In genomic region chrX:130060122-130061069, GRCh38 we compare ENCODE assay signal across 8 cellular contexts. TPM values are rescaled to one million over a fixed set of nuclear protein-coding genes. Genes with fewer than 3 reads are reported as not detected.
DNase-seq lines count a peak whose midpoint lies in the region; ATAC-seq and TF ChIP-seq lines count a peak whose summit lies in the region.

No MANE protein-coding gene starts in this region.

- ATAC-seq in GM19468 (IDR thresholded peaks at IDR 0.05; ENCODE audit: extremely low read depth, unreplicated experiment), result peak; percentile 61

- H3K4me3 ChIP-seq in HL-60 (replicated peaks; ENCODE audit: insufficient read depth, low read length) (peak overlapping the region; percentile 46), epithelial cell of proximal tubule (ENCODE audit: low read depth, low read length) (peak overlapping the region; percentile 54)

- H3K27me3 ChIP-seq in HL-60 (ENCODE audit: insufficient read depth, poor library complexity, severe bottlenecking), result no peaks in the 10 kb centered on the region

- DNase-seq in COR-L47 (lab: John Stamatoyannopoulos, UW), result peak; percentile 49
- DNase-seq in HL-60 (ENCODE audit: low read depth in 1 of 2, low spot score in 1 of 2), result peak; percentile 44 to 72
- peak; percentile 54 for DNase-seq in NOMO-1 treated with DMSO at 0.1 percent for 48 hours (lab: John Stamatoyannopoulos, UW; ENCODE audit: unreplicated experiment)
- peak; percentile 79 for DNase-seq in activated T-cell treated with anti-CD3 and anti-CD28 coated beads for 1 hour (ENCODE audit: low read depth)
- DNase-seq in epithelial cell of proximal tubule (ENCODE audit: low read depth), result no peak
- DNase-seq in mucosa of gallbladder (ENCODE audit: low spot score), result peak; percentile 73
- DNase-seq in stimulated activated CD8-positive, alpha-beta memory T cell treated with anti-CD3 and anti-CD28 coated beads, Interleukin-4, amount 100 ng/mL, for 1 hour (ENCODE audit: low read depth in 2 of 2, low spot score in 1 of 2), result peak; percentile 49 to 64

- peak overlapping the region; percentile 62 for H3K27ac ChIP-seq in HL-60 (replicated peaks)

- TF ChIP-seq CTCF in HL-60 (IDR thresholded peaks at IDR 0.05; ENCODE audit: insufficient read depth, low read length) (no peak), epithelial cell of proximal tubule (conservative IDR thresholded peaks at IDR 0.05; ENCODE audit: low read depth, low read length) (peak; percentile 65)

RNA-seq across cellular contexts. Expression of gene ELF4, which starts 49.9 kb away (rescaled TPM):
- total RNA-seq in epithelial cell of proximal tubule (19.3 and 28.9 TPM in 2 replicates), mucosa of gallbladder (12.5 TPM)
